In genomic region chr1:200488375-200489165, GRCh38 we compare ENCODE assay signal across 8 cellular contexts.
DNase-seq lines count a peak whose midpoint lies in the region; ATAC-seq and TF ChIP-seq lines count a peak whose summit lies in the region.

No MANE protein-coding gene starts in this region.

- DNase-seq in activated naive CD4-positive, alpha-beta T cell treated with Interleukin-2 at 50 U/mL for 16 hours, result peak; percentile 45
- no peak for DNase-seq in activated naive CD4-positive, alpha-beta T cell (lab: John Stamatoyannopoulos, UW)
- DNase-seq in NCI-H2196 treated with DMSO at 0.1 percent for 48 hours (lab: John Stamatoyannopoulos, UW; ENCODE audit: unreplicated experiment) (peak; percentile 58), activated B cell treated with CpG ODN at 0.5 μM for 24 hours (no peak), endothelial cell (ENCODE audit: low spot score) (peak; percentile 67), mesenchymal stem cell (peak; percentile 79), thyroid gland (peak; percentile 44 to 56)

- no peak overlapping the region for H3K4me3 Mint-ChIP-seq in activated B cell treated with CpG ODN at 0.5 μM for 24 hours
- no peak overlapping the region for H3K4me3 Mint-ChIP-seq in endothelial cell (ENCODE audit: unreplicated experiment)

- no peak overlapping the region for H3K27ac ChIP-seq in mesenchymal stem cell (ENCODE audit: low read length, poor library complexity, severe bottlenecking)
- no peak overlapping the region for H3K27ac ChIP-seq in thyroid gland

- H3K27ac Mint-ChIP-seq in activated B cell treated with CpG ODN at 0.5 μM for 24 hours (no peak overlapping the region), endothelial cell (ENCODE audit: unreplicated experiment) (no peak overlapping the region)

- H3K9ac ChIP-seq in mesenchymal stem cell (ENCODE audit: low read length), result peak overlapping the region; percentile 71

- H3K9me3 Mint-ChIP-seq in activated B cell treated with CpG ODN at 0.5 μM for 24 hours (no peaks in the 10 kb centered on the region), endothelial cell (ENCODE audit: unreplicated experiment) (no peaks in the 10 kb centered on the region)

- H2BK5ac ChIP-seq in mesenchymal stem cell (ENCODE audit: low read depth, low read length, poor library complexity, severe bottlenecking), result no peak overlapping the region

- POLR2A ChIA-PET in activated B cell treated with CpG ODN at 0.5 μM for 24 hours (lab: Charles Lee), result interaction anchor here (1.4 kb wide), 1 partner anchor 181 kb away, joined by 3 read pairs; no protein-coding TSS in a partner anchor

- H3K23ac ChIP-seq in mesenchymal stem cell (ENCODE audit: low read length in 2 of 2), result no peak overlapping the region

- H3K4me1 ChIP-seq in mesenchymal stem cell (ENCODE audit: control insufficient read depth, insufficient read depth, low read depth, low read length), result peaks cover 14% of the 10 kb centered on the region
- no peaks in the 10 kb centered on the region for H3K4me1 ChIP-seq in thyroid gland

- peak overlapping the region; percentile 16 for H4K8ac ChIP-seq in mesenchymal stem cell (ENCODE audit: low read length)

- no peak overlapping the region for H3K4me2 ChIP-seq in mesenchymal stem cell (ENCODE audit: low read length, poor library complexity, severe bottlenecking)

- no peak overlapping the region for H2BK120ac ChIP-seq in mesenchymal stem cell (ENCODE audit: low read depth, low read length)

- intact Hi-C loops in activated B cell treated with CpG ODN at 0.5 μM for 24 hours (cut with micrococcal nuclease) (loop anchor here (1.0 to 5.0 kb wide), 10 partner anchors 78 to 804 kb away; partner anchors contain the start of gene ZNF281), thyroid gland (cut with DNase I) (loop anchor here (10.0 kb wide), 1 partner anchor 204 kb away; no protein-coding TSS in a partner anchor)

- no peaks in the 10 kb centered on the region for H3K9me3 ChIP-seq in mesenchymal stem cell (ENCODE audit: control insufficient read depth, low read length)
- H3K9me3 ChIP-seq in thyroid gland, result no peaks in the 10 kb centered on the region

- ATAC-seq in HG02973 (IDR thresholded peaks at IDR 0.05; ENCODE audit: unreplicated experiment) (peak; percentile 75), activated B cell treated with CpG ODN at 0.5 μM for 24 hours (ENCODE audit: low read depth) (peak; percentile 82)

- H3K4me1 Mint-ChIP-seq in activated B cell treated with CpG ODN at 0.5 μM for 24 hours, result peaks cover 8% of the 10 kb centered on the region
- H3K4me1 Mint-ChIP-seq in endothelial cell (ENCODE audit: unreplicated experiment), result peaks cover 3% of the 10 kb centered on the region

- peak overlapping the region in 1 of 2 experiments; percentile 66 for H2BK12ac ChIP-seq in mesenchymal stem cell (ENCODE audit: low read length in 2 of 2)

- peak; percentile 67 for TF ChIP-seq CTCF in activated B cell treated with CpG ODN at 0.5 μM for 24 hours (IDR thresholded peaks at IDR 0.05)
- peak; percentile 89 for TF ChIP-seq CTCF in endothelial cell (IDR thresholded peaks at IDR 0.05; ENCODE audit: unreplicated experiment)
- TF ChIP-seq CTCF in thyroid gland (IDR thresholded peaks at IDR 0.05), result peak; percentile 33 to 76 (median 73)

- H4K91ac ChIP-seq in mesenchymal stem cell (ENCODE audit: low read length), result peak overlapping the region; percentile 43

- 34% methylated on average over 14 of the region's 15 CpGs for WGBS in mesenchymal stem cell
- 21% methylated on average over 15 of the region's 15 CpGs for WGBS in thyroid gland, 2 donors

- peak overlapping the region; percentile 44 for H2BK15ac ChIP-seq in mesenchymal stem cell (ENCODE audit: low read depth, poor library complexity, severe bottlenecking)

- no peak for TF ChIP-seq POLR2A in thyroid gland (IDR thresholded peaks at IDR 0.05)

- H3K36me3 Mint-ChIP-seq in activated B cell treated with CpG ODN at 0.5 μM for 24 hours (ENCODE audit: low read depth) (no peaks in the 10 kb centered on the region), endothelial cell (ENCODE audit: low read depth, unreplicated experiment) (no peaks in the 10 kb centered on the region)

- CTCF ChIA-PET in activated B cell treated with CpG ODN at 0.5 μM for 24 hours (lab: Charles Lee), result interaction anchor here (0.7 to 5.4 kb wide), 12 partner anchors 77 to 803 kb away, joined by 3 to 90 read pairs (median 3); no protein-coding TSS in a partner anchor

- H3K14ac ChIP-seq in mesenchymal stem cell (ENCODE audit: low read length in 2 of 2), result no peak overlapping the region

- no peaks in the 10 kb centered on the region for H3K27me3 ChIP-seq in mesenchymal stem cell (ENCODE audit: control insufficient read depth in 1 of 2, insufficient read depth in 1 of 2, low read length in 2 of 2)
- no peaks in the 10 kb centered on the region for H3K27me3 ChIP-seq in thyroid gland

- no peak overlapping the region for H2AK5ac ChIP-seq in mesenchymal stem cell (ENCODE audit: low read length, severe bottlenecking)

- no peak overlapping the region for H2AFZ ChIP-seq in mesenchymal stem cell (ENCODE audit: low read depth, low read length)

- peak overlapping the region in 1 of 2 experiments; percentile 34 for H3K18ac ChIP-seq in mesenchymal stem cell (ENCODE audit: low read depth in 1 of 2, low read length in 2 of 2)

- H3K4me3 ChIP-seq in mesenchymal stem cell (ENCODE audit: insufficient read depth in 1 of 2, low read depth in 1 of 2, low read length in 2 of 2) (no peak overlapping the region), thyroid gland (replicated peaks in 1 of 3) (no peak overlapping the region)

- peak overlapping the region in 1 of 2 experiments; percentile 70 for H3K4ac ChIP-seq in mesenchymal stem cell (ENCODE audit: low read depth in 1 of 2, low read length in 2 of 2)

- H3K27me3 Mint-ChIP-seq in activated B cell treated with CpG ODN at 0.5 μM for 24 hours (peaks cover 7% of the 10 kb centered on the region), endothelial cell (ENCODE audit: unreplicated experiment) (no peaks in the 10 kb centered on the region)

- no peaks in the 10 kb centered on the region for H3K79me1 ChIP-seq in mesenchymal stem cell (replicated peaks; ENCODE audit: low read length, poor library complexity, severe bottlenecking)

- H3K36me3 ChIP-seq in mesenchymal stem cell (ENCODE audit: control insufficient read depth in 1 of 2, insufficient read depth in 2 of 2, low read depth in 1 of 2, low read length in 2 of 2) (no peaks in the 10 kb centered on the region), thyroid gland (no peaks in the 10 kb centered on the region)

Comparison
In these comparisons a context has a peak if more than half of its experiments do, and no peak if none do; other contexts are left out.
1. DNase-seq: peak in activated naive CD4-positive, alpha-beta T cell treated with Interleukin-2 at 50 U/mL for 16 hours (single experiment), NCI-H2196 treated with DMSO at 0.1 percent for 48 hours (single experiment), endothelial cell (single experiment), mesenchymal stem cell (single experiment) and thyroid gland (2 of 2); none in activated naive CD4-positive, alpha-beta T cell (0 of 4) and activated B cell treated with CpG ODN at 0.5 μM for 24 hours (single experiment).
2. Peak in every context shown above with its lines, with median percentiles within 50 percentile points of each other: CTCF ChIP-seq.